33 cellular contexts compared by ENCODE assay signal in genomic region chr22:34057726-34058125, GRCh38.
"Had no signal": no experiment of that assay in that cellular context is flagged by ENCODE, and none has a peak within 500 bp of the region (broad histone marks: within the 10 kb centered on the region; RNA-seq: fewer than 3 reads in every experiment).

No MANE protein-coding gene starts in this region.

- ATAC-seq: activated naive CD4-positive, alpha-beta T cell treated with anti-CD3 and anti-CD28 coated beads, Interleukin-2, amount 50 U/mL, for 72 hours; activated naive CD8-positive, alpha-beta T cell treated with anti-CD3 and anti-CD28 coated beads, Interleukin-2, amount 50 U/mL, for 24 hours; activated T-cell treated with anti-CD3 and anti-CD28 coated beads, Interleukin-2, amount 50 U/mL, for 4 hours; activated T-cell treated with anti-CD3 and anti-CD28 coated beads, Interleukin-2, amount 50 U/mL, for 72 hours; activated T-helper 17 cell treated with anti-CD3 and anti-CD28 coated beads, Interleukin-2, amount 50 U/mL, for 72 hours; body of pancreas had no signal

- H3K27ac ChIP-seq: adrenal gland, ascending aorta, body of pancreas, brain microvascular endothelial cell, breast epithelium, cardiac muscle cell had no signal

- DNase-seq: activated effector memory CD4-positive, alpha-beta T cell treated with anti-CD3 and anti-CD28 coated beads, Interleukin-2, amount 50 U/mL, for 16 hours; activated effector memory CD4-positive, alpha-beta T cell treated with Interleukin-2 at 50 U/mL for 16 hours; activated gamma-delta T cell; activated gamma-delta T cell treated with Interleukin-2 at 50 U/mL for 16 hours; activated naive CD4-positive, alpha-beta T cell; activated naive CD4-positive, alpha-beta T cell treated with anti-CD3 and anti-CD28 coated beads for 36 hours; activated naive CD4-positive, alpha-beta T cell treated with anti-CD3 and anti-CD28 coated beads, Interleukin-2, amount 10 ng/mL, durations not matched to agents 7 days and 5 days; activated naive CD4-positive, alpha-beta T cell treated with anti-CD3 and anti-CD28 coated beads, Interleukin-2, amount 50 U/mL, for 16 hours; activated naive CD4-positive, alpha-beta T cell treated with Interleukin-2 at 50 U/mL for 16 hours; activated naive CD8-positive, alpha-beta T cell treated with anti-CD3 and anti-CD28 coated beads for 36 hours; activated naive CD8-positive, alpha-beta T cell treated with anti-CD3 and anti-CD28 coated beads, Interleukin-2, amount 10 ng/mL, durations not matched to agents 7 days and 5 days; activated naive CD8-positive, alpha-beta T cell treated with anti-CD3 and anti-CD28 coated beads, Interleukin-2, amount 50 U/mL, for 24 hours; activated T-cell treated with anti-CD3 and anti-CD28 coated beads, Interleukin-2, amount 50 U/mL, for 24 hours; activated T-cell treated with anti-CD3 and anti-CD28 coated beads, Interleukin-2, amount 50 U/mL, for 4 hours; activated T-cell treated with anti-CD3 and anti-CD28 coated beads, Interleukin-2, amount 50 U/mL, for 48 hours; activated T-cell treated with anti-CD3 and anti-CD28 coated beads, Interleukin-2, amount 50 U/mL, for 72 hours; adrenal gland; amniotic stem cell; amygdala; anterior cingulate cortex; aorta; body of pancreas; brain microvascular endothelial cell; caudate nucleus; central memory CD4-positive, alpha-beta T cell; cerebellar nuclear complex had no signal

- H3K4me1 ChIP-seq: adrenal gland, ascending aorta, body of pancreas, breast epithelium had no signal

- H3K27me3 ChIP-seq: adrenal gland, ascending aorta, body of pancreas, brain microvascular endothelial cell had no signal

- H3K4me3 ChIP-seq: adrenal gland, ascending aorta, body of pancreas, breast epithelium, cardiac muscle cell had no signal

- H3K9me3 ChIP-seq: adrenal gland had no signal

- H3K36me3 ChIP-seq: adrenal gland, ascending aorta, brain microvascular endothelial cell, breast epithelium, cardiac muscle cell had no signal

- FAIRE-seq: astrocyte, bronchial epithelial cell had no signal
